Comparison of ENCODE assay signal across 8 cellular contexts in genomic region chr16:56964243-56965148, GRCh38. TPM values are rescaled to one million over a fixed set of nuclear protein-coding genes. Genes with fewer than 3 reads are reported as not detected.
DNase-seq lines count a peak whose midpoint lies in the region; ATAC-seq and TF ChIP-seq lines count a peak whose summit lies in the region.

No MANE protein-coding gene starts in this region.

- H4K20me1 ChIP-seq in DND-41 (ENCODE audit: insufficient read depth, low read length): no peaks in the 10 kb centered on the region

- H3K4me3 Mint-ChIP-seq in activated CD8-positive, alpha-beta T cell treated with anti-CD3 and anti-CD28 coated beads, Interleukin-2, amount 10 ng/mL, durations not matched to agents 7 days and 5 days: no peak overlapping the region

- H3K27me3 ChIP-seq in DND-41 (ENCODE audit: insufficient read depth, low read length, poor library complexity) (no peaks in the 10 kb centered on the region), H7 (ENCODE audit: control insufficient read depth, insufficient read depth, low read length) (no peaks in the 10 kb centered on the region)
- H3K27me3 ChIP-seq in effector memory CD4-positive, alpha-beta T cell (replicated peaks; ENCODE audit: control insufficient read depth, insufficient read depth, low read length, poor library complexity, severe bottlenecking): no peaks in the 10 kb centered on the region

- DNase-seq in DND-41 (peak; percentile 86), H7 (peak; percentile 95), NCI-H82 treated with DMSO at 0.1 percent for 48 hours (lab: John Stamatoyannopoulos, UW; ENCODE audit: unreplicated experiment) (peak; percentile 20), mesenteric fat pad (ENCODE audit: low spot score) (peak; percentile 95)
- peak; percentile 97 for DNase-seq in activated CD8-positive, alpha-beta T cell treated with anti-CD3 and anti-CD28 coated beads, Interleukin-2, amount 10 ng/mL, durations not matched to agents 7 days and 5 days
- DNase-seq in effector memory CD4-positive, alpha-beta T cell: peak; percentile 84 to 91 (median 88)
- peak; percentile 95 to 97 for DNase-seq in stimulated activated CD8-positive, alpha-beta memory T cell treated with anti-CD3 and anti-CD28 coated beads, Interleukin-2, amount 100 ng/mL, for 48 hours (ENCODE audit: low read depth in 2 of 2)

- H3K4me1 Mint-ChIP-seq in activated CD8-positive, alpha-beta T cell treated with anti-CD3 and anti-CD28 coated beads, Interleukin-2, amount 10 ng/mL, durations not matched to agents 7 days and 5 days (ENCODE audit: low read depth): peaks cover 22% of the 10 kb centered on the region

- POLR2A ChIA-PET in activated CD8-positive, alpha-beta T cell treated with anti-CD3 and anti-CD28 coated beads, Interleukin-2, amount 10 ng/mL, durations not matched to agents 7 days and 5 days (lab: Charles Lee): interaction anchor here (0.6 to 4.1 kb wide), 6 partner anchors 25 to 82 kb away, joined by 3 to 25 read pairs (median 4); partner anchors contain the start of gene NLRC5

- H3K36me3 ChIP-seq in DND-41 (ENCODE audit: insufficient read depth, low read length) (no peaks in the 10 kb centered on the region), H7 (replicated peaks; ENCODE audit: control insufficient read depth, insufficient read depth, low read length) (no peaks in the 10 kb centered on the region)
- H3K36me3 ChIP-seq in effector memory CD4-positive, alpha-beta T cell (ENCODE audit: control insufficient read depth, insufficient read depth, low read length): no peaks in the 10 kb centered on the region

- no peaks in the 10 kb centered on the region for H3K9me3 ChIP-seq in DND-41 (ENCODE audit: insufficient read depth, low read length, severe bottlenecking)
- no peaks in the 10 kb centered on the region for H3K9me3 ChIP-seq in effector memory CD4-positive, alpha-beta T cell (ENCODE audit: control insufficient read depth, low read length)

- TF ChIP-seq CTCF in DND-41 (IDR thresholded peaks at IDR 0.05; ENCODE audit: borderline replicate concordance, extremely low read depth, low read length, poor library complexity, severe bottlenecking): peak; percentile 93

- H3K9me3 Mint-ChIP-seq in activated CD8-positive, alpha-beta T cell treated with anti-CD3 and anti-CD28 coated beads, Interleukin-2, amount 10 ng/mL, durations not matched to agents 7 days and 5 days (ENCODE audit: insufficient read depth): no peaks in the 10 kb centered on the region

- no peaks in the 10 kb centered on the region for H3K79me2 ChIP-seq in DND-41 (ENCODE audit: insufficient read depth, low read length)

- H3K4me2 ChIP-seq in DND-41 (ENCODE audit: insufficient read depth, low read length): no peak overlapping the region

- H3K9ac ChIP-seq in DND-41 (ENCODE audit: low read depth, low read length): no peak overlapping the region

- no peaks in the 10 kb centered on the region for H3K36me3 Mint-ChIP-seq in activated CD8-positive, alpha-beta T cell treated with anti-CD3 and anti-CD28 coated beads, Interleukin-2, amount 10 ng/mL, durations not matched to agents 7 days and 5 days (ENCODE audit: low read depth)

- no peaks in the 10 kb centered on the region for H3K4me1 ChIP-seq in DND-41 (ENCODE audit: insufficient read depth, low read length)
- H3K4me1 ChIP-seq in effector memory CD4-positive, alpha-beta T cell (ENCODE audit: control insufficient read depth, insufficient read depth, low read length, poor library complexity, severe bottlenecking): peaks cover 6% of the 10 kb centered on the region

- no peak overlapping the region for H2AFZ ChIP-seq in DND-41 (ENCODE audit: low read depth, low read length)

- peak; percentile 82 for ATAC-seq in DND-41 (ENCODE audit: insufficient read depth, low read depth)
- peak; percentile 90 for ATAC-seq in activated CD8-positive, alpha-beta T cell treated with anti-CD3 and anti-CD28 coated beads, Interleukin-2, amount 10 ng/mL, durations not matched to agents 7 days and 5 days
- ATAC-seq in GM18870 (IDR thresholded peaks at IDR 0.05; ENCODE audit: unreplicated experiment): no peak

- CTCF ChIA-PET in activated CD8-positive, alpha-beta T cell treated with anti-CD3 and anti-CD28 coated beads, Interleukin-2, amount 10 ng/mL, durations not matched to agents 7 days and 5 days (lab: Charles Lee): interaction anchor here (0.5 to 6.1 kb wide), 76 partner anchors 12 to 356 kb away, joined by 3 to 107 read pairs (median 4); partner anchors contain the start of genes HERPUD1, MT2A, NLRC5 and SLC12A3

- H3K27me3 Mint-ChIP-seq in activated CD8-positive, alpha-beta T cell treated with anti-CD3 and anti-CD28 coated beads, Interleukin-2, amount 10 ng/mL, durations not matched to agents 7 days and 5 days (ENCODE audit: low read depth): peaks cover 2% of the 10 kb centered on the region

- no peak overlapping the region for H3K27ac ChIP-seq in DND-41 (ENCODE audit: low read length)
- H3K27ac ChIP-seq in effector memory CD4-positive, alpha-beta T cell (ENCODE audit: insufficient read depth, low read length, poor library complexity, severe bottlenecking): no peak overlapping the region

- H3K4me3 ChIP-seq in DND-41 (ENCODE audit: low read depth in 1 of 2, low read length in 2 of 2) (no peak overlapping the region), H7 (ENCODE audit: insufficient read depth, low read depth, low read length) (no peak overlapping the region)
- no peak overlapping the region for H3K4me3 ChIP-seq in effector memory CD4-positive, alpha-beta T cell (ENCODE audit: insufficient read depth, low read depth, low read length, poor library complexity, severe bottlenecking)

- peak overlapping the region; percentile 68 for H3K27ac Mint-ChIP-seq in activated CD8-positive, alpha-beta T cell treated with anti-CD3 and anti-CD28 coated beads, Interleukin-2, amount 10 ng/mL, durations not matched to agents 7 days and 5 days

RNA-seq across cellular contexts. Expression of gene CETP, which starts 2.7 kb away (rescaled TPM):
- not detected in 2 replicates for total RNA-seq in H7 (2014; rRNA removed; shearing (Covaris generic))
- total RNA-seq in activated CD8-positive, alpha-beta T cell treated with anti-CD3 and anti-CD28 coated beads, Interleukin-2, amount 10 ng/mL, durations not matched to agents 7 days and 5 days: not detected
- 6.4 TPM for total RNA-seq in mesenteric fat pad

RNA-seq across cellular contexts. Expression of gene NLRC5, which starts 24.9 kb away (rescaled TPM):
- 0.80 and 0.85 TPM in 2 replicates for total RNA-seq in H7 (2014; rRNA removed; shearing (Covaris generic))
- total RNA-seq in activated CD8-positive, alpha-beta T cell treated with anti-CD3 and anti-CD28 coated beads, Interleukin-2, amount 10 ng/mL, durations not matched to agents 7 days and 5 days: 100 to 1,000 TPM; 280 to 291 TPM
- 63.9 TPM for total RNA-seq in mesenteric fat pad

RNA-seq across cellular contexts. Expression of gene HERPUD1, which starts 32.6 kb away (rescaled TPM):
- total RNA-seq in H7 (2014; rRNA removed; shearing (Covaris generic)): 27.1 and 30.1 TPM in 2 replicates
- 10 to 100 TPM; 88.2 to 95.2 TPM for total RNA-seq in activated CD8-positive, alpha-beta T cell treated with anti-CD3 and anti-CD28 coated beads, Interleukin-2, amount 10 ng/mL, durations not matched to agents 7 days and 5 days
- 186 TPM for total RNA-seq in mesenteric fat pad

Comparison
In these comparisons a context has a peak if more than half of its experiments do, and no peak if none do; other contexts are left out.
1. DNase-seq: peak in every context shown above with its lines; median percentile 97 in activated CD8-positive, alpha-beta T cell treated with anti-CD3 and anti-CD28 coated beads, Interleukin-2, amount 10 ng/mL, durations not matched to agents 7 days and 5 days; 96 in stimulated activated CD8-positive, alpha-beta memory T cell treated with anti-CD3 and anti-CD28 coated beads, Interleukin-2, amount 100 ng/mL, for 48 hours; 95 in H7; 95 in mesenteric fat pad; 88 in effector memory CD4-positive, alpha-beta T cell; 86 in DND-41; 20 in NCI-H82 treated with DMSO at 0.1 percent for 48 hours.
2. RNA of gene NLRC5, which starts 24.9 kb away (total RNA-seq): 280 to 291 TPM in activated CD8-positive, alpha-beta T cell treated with anti-CD3 and anti-CD28 coated beads, Interleukin-2, amount 10 ng/mL, durations not matched to agents 7 days and 5 days and 63.9 TPM in mesenteric fat pad (single experiment); 0.80 to 0.85 TPM in H7; every median in the first group is over 10 times any median in the second.